In the genomic region with DNA sequence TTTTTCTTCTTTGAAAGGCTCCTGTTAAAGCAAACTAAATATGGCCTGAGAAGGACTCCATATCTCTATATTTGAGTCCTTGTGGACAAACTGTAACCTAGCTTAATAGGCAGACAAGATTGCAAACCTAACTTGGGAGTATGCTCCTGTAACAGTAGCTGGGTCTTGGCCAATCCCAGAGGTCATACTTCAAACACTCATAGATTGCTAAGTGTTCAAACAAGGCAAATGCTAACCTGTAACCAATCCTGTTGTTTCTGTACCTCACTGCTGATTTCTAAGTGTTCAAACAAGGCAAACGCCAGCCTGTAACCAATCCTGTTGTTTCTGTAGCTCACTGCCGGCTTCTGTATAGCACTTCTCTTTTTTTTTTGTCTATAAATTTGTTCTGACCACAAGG, we compare ENCODE assay signal across 13 cellular contexts.
"Had no signal": no experiment of that assay in that cellular context is flagged by ENCODE, and none has a peak within 500 bp of the region (broad histone marks: within the 10 kb centered on the region; RNA-seq: fewer than 3 reads in every experiment).

No MANE protein-coding gene starts in this region.

- H3K36me3 ChIP-seq: brain microvascular endothelial cell, stomach, thoracic aorta had no signal

- H3K27me3 ChIP-seq: brain microvascular endothelial cell, dorsolateral prefrontal cortex, stomach had no signal

- H3K4me1 ChIP-seq: stomach had no signal

- H3K27ac ChIP-seq: brain microvascular endothelial cell, dorsolateral prefrontal cortex, stomach, thoracic aorta had no signal

- ATAC-seq: esophagus mucosa had no signal

- H3K9me3 ChIP-seq: thoracic aorta had no signal

- DNase-seq: activated CD4-positive, alpha-beta memory T cell treated with anti-CD3 and anti-CD28 coated beads, Interleukin-2, amount 10 ng/mL, durations not matched to agents 7 days and 5 days; activated gamma-delta T cell; activated T-cell treated with anti-CD3 and anti-CD28 coated beads, Interleukin-2, amount 50 U/mL, for 48 hours; amygdala; brain microvascular endothelial cell; dorsolateral prefrontal cortex; nephron progenitor cell; stimulated activated CD4-positive, alpha-beta T cell treated with anti-CD3 and anti-CD28 coated beads, Interleukin-15, amount 100 ng/mL, for 24 hours; stimulated activated CD4-positive, alpha-beta T cell treated with anti-CD3 and anti-CD28 coated beads, Interleukin-4, amount 100 ng/mL, for 24 hours; stomach had no signal

- H3K4me3 ChIP-seq: dorsolateral prefrontal cortex, stomach, thoracic aorta had no signal

- FAIRE-seq: urothelium cell line had no signal
